Comparison of ENCODE assay signal across 8 cellular contexts in genomic region chr3:196969660-196970546, GRCh38. TPM values are rescaled to one million over a fixed set of nuclear protein-coding genes. Genes with fewer than 3 reads are reported as not detected.
DNase-seq lines count a peak whose midpoint lies in the region; ATAC-seq and TF ChIP-seq lines count a peak whose summit lies in the region.

No MANE protein-coding gene starts in this region.

- peak overlapping the region; percentile 31 for H3K27ac Mint-ChIP-seq in activated CD4-positive, alpha-beta T cell treated with anti-CD3 and anti-CD28 coated beads for 36 hours

- H3K4me3 Mint-ChIP-seq in activated CD4-positive, alpha-beta T cell treated with anti-CD3 and anti-CD28 coated beads for 36 hours: peak overlapping the region; percentile 63

- no peaks in the 10 kb centered on the region for H3K36me3 Mint-ChIP-seq in activated CD4-positive, alpha-beta T cell treated with anti-CD3 and anti-CD28 coated beads for 36 hours (ENCODE audit: low read depth)

- WGBS in lung, 2 donors: 9 to 18% methylated on average over 47 to 100 of the region's 100 CpGs

- no peaks in the 10 kb centered on the region for H3K9me3 Mint-ChIP-seq in activated CD4-positive, alpha-beta T cell treated with anti-CD3 and anti-CD28 coated beads for 36 hours (ENCODE audit: low read depth)

- DNase-seq in NCI-H187 (lab: John Stamatoyannopoulos, UW) (peak; percentile 9 to 17), NCI-H187 treated with DMSO at 0.1 percent for 48 hours (lab: John Stamatoyannopoulos, UW) (no peak), NCI-H2196 treated with DMSO at 0.1 percent for 48 hours (lab: John Stamatoyannopoulos, UW; ENCODE audit: unreplicated experiment) (peak; percentile 73), lung (ENCODE audit: low spot score) (peak; percentile 48)
- DNase-seq in activated CD4-positive, alpha-beta T cell treated with anti-CD3 and anti-CD28 coated beads for 36 hours: peak; percentile 80
- peak; percentile 33 for DNase-seq in stimulated activated CD8-positive, alpha-beta memory T cell treated with anti-CD3 and anti-CD28 coated beads, Interleukin-12 subunit alpha, Interleukin-12 subunit beta, amount 100 ng/mL, for 1 hour (ENCODE audit: low read depth)

- POLR2A ChIA-PET in activated CD4-positive, alpha-beta T cell treated with anti-CD3 and anti-CD28 coated beads for 36 hours (lab: Charles Lee): no interaction called here

- peaks cover 0 to 5% of the 10 kb centered on the region in 2 donors for H3K36me3 ChIP-seq in duodenal mucosa (ENCODE audit: control insufficient read depth in 1 of 2, insufficient read depth in 2 of 2, low read length in 2 of 2)
- peaks cover 0 to 5% of the 10 kb centered on the region in 2 donors for H3K36me3 ChIP-seq in lung (ENCODE audit: control insufficient read depth in 2 of 2, insufficient read depth in 2 of 2, low read length in 2 of 2)

- CTCF ChIA-PET in activated CD4-positive, alpha-beta T cell treated with anti-CD3 and anti-CD28 coated beads for 36 hours (lab: Charles Lee): interaction anchor here (0.8 to 2.9 kb wide), 2 partner anchors 132 to 790 kb away, joined by 3 to 11 read pairs; no protein-coding TSS in a partner anchor

- H3K9ac ChIP-seq in duodenal mucosa (ENCODE audit: low read depth in 1 of 2, low read length in 2 of 2): no peak overlapping the region

- peak; percentile 82 for TF ChIP-seq CTCF in lung (IDR thresholded peaks at IDR 0.05; ENCODE audit: control extremely low read depth, extremely low read depth)

- ATAC-seq in HG02885 (IDR thresholded peaks at IDR 0.05; ENCODE audit: poor library complexity, unreplicated experiment) (peak; percentile 59), lung (ENCODE audit: insufficient read depth, low FRiP score) (peak; percentile 85)
- peak; percentile 65 for ATAC-seq in activated CD4-positive, alpha-beta T cell treated with anti-CD3 and anti-CD28 coated beads for 36 hours

- intact Hi-C loops in activated CD4-positive, alpha-beta T cell treated with anti-CD3 and anti-CD28 coated beads for 36 hours (cut with DNase I, micrococcal nuclease): loop anchor here (1.0 to 2.0 kb wide), 8 partner anchors 28 to 402 kb away; partner anchors contain the start of genes NCBP2 (in 2 of the 2), CEP19 (in 1 of the 2), FBXO45 (in 1 of the 2) and MELTF (in 1 of the 2)

- H3K9me3 ChIP-seq in duodenal mucosa (ENCODE audit: control insufficient read depth in 1 of 2, low read length in 2 of 2) (no peaks in the 10 kb centered on the region), lung (ENCODE audit: control insufficient read depth in 2 of 2, insufficient read depth in 1 of 2, low read length in 1 of 2) (no peaks in the 10 kb centered on the region)

- H3K4me1 Mint-ChIP-seq in activated CD4-positive, alpha-beta T cell treated with anti-CD3 and anti-CD28 coated beads for 36 hours: peaks cover 15% of the 10 kb centered on the region

- H3K27me3 ChIP-seq in duodenal mucosa (ENCODE audit: control insufficient read depth in 1 of 2, insufficient read depth in 2 of 2, low read length in 2 of 2) (peaks cover 0 to 7% of the 10 kb centered on the region in 2 donors), lung (ENCODE audit: control insufficient read depth, insufficient read depth) (no peaks in the 10 kb centered on the region)

- H3K27ac ChIP-seq in duodenal mucosa (ENCODE audit: low read depth, low read length) (no peak overlapping the region), lung (ENCODE audit: low read depth in 1 of 2, low read length in 1 of 2) (peak overlapping the region; percentile 34 to 85)

- H3K27me3 Mint-ChIP-seq in activated CD4-positive, alpha-beta T cell treated with anti-CD3 and anti-CD28 coated beads for 36 hours: peaks cover 11% of the 10 kb centered on the region

- peak overlapping the region; percentile 65 to 68 for H3K4me3 ChIP-seq in duodenal mucosa (ENCODE audit: low read depth in 1 of 2, low read length in 2 of 2)
- H3K4me3 ChIP-seq in lung: peak overlapping the region; percentile 90

- H3K4me1 ChIP-seq in duodenal mucosa (ENCODE audit: control insufficient read depth in 1 of 2, insufficient read depth in 2 of 2, low read length in 2 of 2) (peaks cover 6 to 8% of the 10 kb centered on the region in 2 donors), lung (ENCODE audit: control insufficient read depth in 2 of 2, insufficient read depth in 2 of 2, low read length in 2 of 2) (peaks cover 0 to 10% of the 10 kb centered on the region in 2 donors)

RNA-seq across cellular contexts. Expression of gene PIGZ, which starts 1.3 kb away (rescaled TPM):
- under 1 TPM; 0.44 to 0.71 TPM for total RNA-seq in activated CD4-positive, alpha-beta T cell treated with anti-CD3 and anti-CD28 coated beads for 36 hours
- total RNA-seq in lung: 1 to 10 TPM; 1.4 to 5.5 TPM
- polyA plus RNA-seq in lung: 1 to 10 TPM; 1.8 to 2.5 TPM

RNA-seq across cellular contexts. Expression of gene NCBP2, which starts 27.6 kb away (rescaled TPM):
- 100 to 1,000 TPM in 1 of 2 experiments, 10 to 100 TPM in 1; 94.8 to 107 TPM for total RNA-seq in activated CD4-positive, alpha-beta T cell treated with anti-CD3 and anti-CD28 coated beads for 36 hours
- 10 to 100 TPM; 37.4 to 47.9 TPM for total RNA-seq in lung
- 10 to 100 TPM; 47.1 to 48.6 TPM for polyA plus RNA-seq in lung

RNA-seq across cellular contexts. Expression of gene MELTF, which starts 59.7 kb away (rescaled TPM):
- 1 to 10 TPM; 3.7 to 4.3 TPM for total RNA-seq in activated CD4-positive, alpha-beta T cell treated with anti-CD3 and anti-CD28 coated beads for 36 hours
- 10 to 100 TPM in 1 of 2 donors, 1 to 10 TPM in 1; 2.6 to 10.6 TPM for total RNA-seq in lung
- 1 to 10 TPM; 3.0 to 4.9 TPM for polyA plus RNA-seq in lung
